In the genomic region with DNA sequence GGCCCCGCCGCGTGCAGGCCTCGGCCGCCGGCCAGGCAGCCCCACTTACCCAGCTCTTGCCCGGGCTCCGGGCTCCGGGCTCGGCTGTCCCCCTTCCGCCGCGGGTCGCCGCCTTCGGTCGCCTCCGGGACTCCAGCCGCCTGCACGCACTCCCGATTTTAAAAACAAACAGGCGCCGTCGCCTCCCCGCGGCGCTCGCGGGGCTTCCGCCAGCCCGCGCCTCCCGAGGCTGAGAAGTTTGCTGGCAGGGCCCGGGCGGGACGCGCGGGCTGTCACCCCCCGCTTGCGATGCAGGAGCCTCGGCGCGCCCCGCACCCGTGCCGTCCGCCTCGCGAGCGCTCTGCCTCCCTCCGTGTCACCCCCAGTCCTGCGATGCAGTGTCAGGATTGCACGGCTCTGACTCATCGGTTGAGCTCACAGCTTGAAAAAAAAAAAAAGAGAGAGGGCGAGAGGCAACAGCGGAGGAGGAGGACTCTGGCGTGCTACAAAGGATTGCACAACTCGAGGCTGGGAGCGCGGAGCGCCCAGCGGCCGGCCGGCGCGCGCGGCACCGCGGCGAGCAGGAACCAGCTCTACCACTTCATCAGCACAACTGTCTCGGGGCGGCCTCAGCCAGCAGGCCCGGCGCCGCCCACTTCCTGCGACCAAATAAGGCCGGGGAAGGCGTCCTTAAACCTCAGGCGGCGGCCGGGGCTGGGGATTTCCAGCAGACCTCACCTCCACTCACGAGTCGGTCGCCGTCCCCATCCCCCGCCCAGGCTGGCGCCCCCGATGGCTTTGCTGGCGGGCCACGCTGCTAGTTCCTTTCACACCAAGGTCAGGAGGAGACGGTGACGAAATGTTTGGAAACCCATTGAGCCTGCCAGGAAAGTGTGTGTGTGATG, we compare ENCODE assay signal across 8 cellular contexts. TPM values are rescaled to one million over a fixed set of nuclear protein-coding genes. Genes with fewer than 3 reads are reported as not detected.
DNase-seq lines count a peak whose midpoint lies in the region; ATAC-seq and TF ChIP-seq lines count a peak whose summit lies in the region.

No MANE protein-coding gene starts in this region.

- peak; percentile 99 for TF ChIP-seq POLR2A in GM19193 (IDR thresholded peaks at IDR 0.05; ENCODE audit: extremely low read depth, insufficient read depth, insufficient read length)

- H3K4me3 ChIP-seq in BE2C (ENCODE audit: low read depth, low read length), result peak overlapping the region; percentile 85
- peak overlapping the region; percentile 82 for H3K4me3 ChIP-seq in kidney epithelial cell (ENCODE audit: low read depth, low read length)

- peak; percentile 44 for ATAC-seq in HG03378 (IDR thresholded peaks at IDR 0.05; ENCODE audit: unreplicated experiment)

- no peaks in the 10 kb centered on the region for H3K9me3 ChIP-seq in BE2C

- peaks cover 49% of the 10 kb centered on the region for H3K4me1 ChIP-seq in BE2C

- TF ChIP-seq CTCF in BE2C (IDR thresholded peaks at IDR 0.05; ENCODE audit: low read depth, low read length) (no peak), kidney epithelial cell (IDR thresholded peaks at IDR 0.05; ENCODE audit: insufficient read depth, low read length, poor library complexity, severe bottlenecking) (no peak)

- DNase-seq in BE2C, result peak; percentile 98
- peak; percentile 67 for DNase-seq in NCI-H446 treated with DMSO at 0.1 percent for 48 hours (lab: John Stamatoyannopoulos, UW)
- DNase-seq in activated CD4-positive, CD25-positive, alpha-beta regulatory T cell treated with anti-CD3 and anti-CD28 coated beads, Interleukin-2, amount 50 U/mL, for 72 hours, result peak; percentile 96
- peak; percentile 93 for DNase-seq in cerebellar cortex (ENCODE audit: low spot score)
- peak; percentile 95 for DNase-seq in kidney epithelial cell (ENCODE audit: low read depth)
- DNase-seq in stimulated activated CD4-positive, alpha-beta T cell treated with anti-CD3 and anti-CD28 coated beads, Interleukin-15, amount 100 ng/mL, for 1 hour (ENCODE audit: low read depth in 1 of 2, low spot score in 1 of 2), result peak; percentile 94 to 95

- H3K36me3 ChIP-seq in BE2C, result no peaks in the 10 kb centered on the region
- no peaks in the 10 kb centered on the region for H3K36me3 ChIP-seq in kidney epithelial cell (ENCODE audit: control insufficient read depth, insufficient read depth, low read length)

- H3K27me3 ChIP-seq in BE2C (no peaks in the 10 kb centered on the region), kidney epithelial cell (ENCODE audit: control insufficient read depth, insufficient read depth, low read length) (no peaks in the 10 kb centered on the region)

RNA-seq across cellular contexts. Expression of gene PNMA1, which starts 45.8 kb away (rescaled TPM):
- polyA plus RNA-seq in BE2C (2012; ENCODE audit: insufficient read depth, insufficient read length, low read depth), result 93.5 TPM
- 31.0 and 31.8 TPM in 2 replicates for total RNA-seq in kidney epithelial cell

Comparison
In these comparisons a context has a peak if more than half of its experiments do, and no peak if none do; other contexts are left out.
1. Peak in every context shown above with its lines: DNase-seq, ATAC-seq and H3K4me3 ChIP-seq.